11 cellular contexts compared by ENCODE assay signal in genomic region chr19:53156888-53157287, GRCh38. TPM values are rescaled to one million over a fixed set of nuclear protein-coding genes. Genes with fewer than 3 reads are reported as not detected.
DNase-seq lines count a peak whose midpoint lies in the region; ATAC-seq lines count a peak whose summit lies in the region.
"Had no signal": no experiment of that assay in that cellular context is flagged by ENCODE, and none has a peak within 500 bp of the region (broad histone marks: within the 10 kb centered on the region; RNA-seq: fewer than 3 reads in every experiment).

No MANE protein-coding gene starts in this region.

- ATAC-seq in stimulated activated naive CD8-positive, alpha-beta T cell treated with anti-CD3 and anti-CD28 coated beads, Interleukin-15, Interleukin-2, amounts not matched to agents 100 U/mL and 50 U/mL, for 24 hours = no peak
- no peak for ATAC-seq in naive thymus-derived CD4-positive, alpha-beta T cell
- ATAC-seq in HG02642 (IDR thresholded peaks at IDR 0.05; ENCODE audit: poor library complexity, unreplicated experiment) = no peak
- ATAC-seq: esophagus mucosa had no signal

- no peaks in the 10 kb centered on the region for H3K27me3 Mint-ChIP-seq in stimulated activated naive CD8-positive, alpha-beta T cell treated with anti-CD3 and anti-CD28 coated beads, Interleukin-15, Interleukin-2, amounts not matched to agents 100 ng/mL and 50 ng/mL, for 24 hours
- H3K27me3 Mint-ChIP-seq in activated naive CD8-positive, alpha-beta T cell treated with anti-CD3 and anti-CD28 coated beads for 36 hours = no peaks in the 10 kb centered on the region
- no peaks in the 10 kb centered on the region for H3K27me3 Mint-ChIP-seq in naive thymus-derived CD4-positive, alpha-beta T cell

- H3K4me1 Mint-ChIP-seq in stimulated activated naive CD8-positive, alpha-beta T cell treated with anti-CD3 and anti-CD28 coated beads, Interleukin-15, Interleukin-2, amounts not matched to agents 100 ng/mL and 50 ng/mL, for 24 hours (ENCODE audit: low read depth) = peaks cover 23% of the 10 kb centered on the region
- peaks cover 15% of the 10 kb centered on the region for H3K4me1 Mint-ChIP-seq in activated naive CD8-positive, alpha-beta T cell treated with anti-CD3 and anti-CD28 coated beads for 36 hours
- H3K4me1 Mint-ChIP-seq in naive thymus-derived CD4-positive, alpha-beta T cell = peaks cover 12 to 32% (median 27%) of the 10 kb centered on the region in 7 donors

- no peaks in the 10 kb centered on the region for H3K27me3 ChIP-seq in naive thymus-derived CD4-positive, alpha-beta T cell (ENCODE audit: control insufficient read depth in 2 of 2, insufficient read depth in 2 of 2, low read length in 2 of 2)
- H3K27me3 ChIP-seq: testis had no signal

- no peak for DNase-seq in stimulated activated naive CD8-positive, alpha-beta T cell treated with anti-CD3 and anti-CD28 coated beads, Interleukin-15, Interleukin-2, amounts not matched to agents 100 U/mL and 50 U/mL, for 24 hours
- no peak for DNase-seq in activated naive CD8-positive, alpha-beta T cell treated with anti-CD3 and anti-CD28 coated beads for 36 hours
- no peak for DNase-seq in naive thymus-derived CD4-positive, alpha-beta T cell
- no peak for DNase-seq in germinal center (ENCODE audit: low spot score)
- no peak for DNase-seq in T-helper 9 cell
- DNase-seq in NCI-H1694 treated with DMSO at 0.1 percent for 48 hours (lab: John Stamatoyannopoulos, UW) = no peak
- DNase-seq: MM.1S had no signal

- H3K27ac Mint-ChIP-seq in stimulated activated naive CD8-positive, alpha-beta T cell treated with anti-CD3 and anti-CD28 coated beads, Interleukin-15, Interleukin-2, amounts not matched to agents 100 ng/mL and 50 ng/mL, for 24 hours = no peak overlapping the region
- peak overlapping the region; percentile 32 for H3K27ac Mint-ChIP-seq in activated naive CD8-positive, alpha-beta T cell treated with anti-CD3 and anti-CD28 coated beads for 36 hours
- peak overlapping the region in 8 of 9 donors; percentile 62 to 87 (median 84) for H3K27ac Mint-ChIP-seq in naive thymus-derived CD4-positive, alpha-beta T cell

- peaks cover 38% of the 10 kb centered on the region for H3K9me3 Mint-ChIP-seq in stimulated activated naive CD8-positive, alpha-beta T cell treated with anti-CD3 and anti-CD28 coated beads, Interleukin-15, Interleukin-2, amounts not matched to agents 100 ng/mL and 50 ng/mL, for 24 hours
- H3K9me3 Mint-ChIP-seq in activated naive CD8-positive, alpha-beta T cell treated with anti-CD3 and anti-CD28 coated beads for 36 hours = peaks cover 49% of the 10 kb centered on the region
- peaks cover 22 to 79% (median 53%) of the 10 kb centered on the region in 11 donors for H3K9me3 Mint-ChIP-seq in naive thymus-derived CD4-positive, alpha-beta T cell

- H3K27ac ChIP-seq in naive thymus-derived CD4-positive, alpha-beta T cell (ENCODE audit: low read depth, low read length) = no peak overlapping the region
- H3K27ac ChIP-seq: testis had no signal

- H3K4me1 ChIP-seq in naive thymus-derived CD4-positive, alpha-beta T cell (ENCODE audit: control insufficient read depth in 2 of 2, insufficient read depth in 2 of 2, low read length in 2 of 2) = peaks cover 4 to 7% of the 10 kb centered on the region in 2 donors

- H3K4me3 ChIP-seq in naive thymus-derived CD4-positive, alpha-beta T cell (ENCODE audit: low read length) = no peak overlapping the region

- peaks cover 0 to 38% (median 0%) of the 10 kb centered on the region in 3 experiments for H3K36me3 ChIP-seq in naive thymus-derived CD4-positive, alpha-beta T cell (ENCODE audit: control insufficient read depth in 2 of 3, insufficient read depth in 3 of 3, low read length in 3 of 3)

- intact Hi-C loops in naive thymus-derived CD4-positive, alpha-beta T cell (cut with micrococcal nuclease) = loop anchor here in 1 of 2 donors (5.0 kb wide), 1 partner anchor 310 kb away; the partner anchor contains the start of gene ZNF813

- POLR2A ChIA-PET in naive thymus-derived CD4-positive, alpha-beta T cell (lab: Charles Lee) = interaction anchor here (1.2 kb wide), 1 partner anchor 97 kb away, joined by 3 read pairs; no protein-coding TSS in a partner anchor

- peaks cover 0 to 41% (median 0%) of the 10 kb centered on the region in 3 experiments for H3K9me3 ChIP-seq in naive thymus-derived CD4-positive, alpha-beta T cell (ENCODE audit: control insufficient read depth in 2 of 3, low read length in 3 of 3)
- H3K9me3 ChIP-seq: testis had no signal

- H3K36me3 Mint-ChIP-seq in stimulated activated naive CD8-positive, alpha-beta T cell treated with anti-CD3 and anti-CD28 coated beads, Interleukin-15, Interleukin-2, amounts not matched to agents 100 ng/mL and 50 ng/mL, for 24 hours (ENCODE audit: low read depth) = peaks cover 63% of the 10 kb centered on the region
- H3K36me3 Mint-ChIP-seq in activated naive CD8-positive, alpha-beta T cell treated with anti-CD3 and anti-CD28 coated beads for 36 hours = peaks cover 68% of the 10 kb centered on the region
- peaks cover 19 to 60% (median 53%) of the 10 kb centered on the region in 5 donors for H3K36me3 Mint-ChIP-seq in naive thymus-derived CD4-positive, alpha-beta T cell

- peak overlapping the region; percentile 83 for H3K4me3 Mint-ChIP-seq in stimulated activated naive CD8-positive, alpha-beta T cell treated with anti-CD3 and anti-CD28 coated beads, Interleukin-15, Interleukin-2, amounts not matched to agents 100 ng/mL and 50 ng/mL, for 24 hours
- H3K4me3 Mint-ChIP-seq in activated naive CD8-positive, alpha-beta T cell treated with anti-CD3 and anti-CD28 coated beads for 36 hours = peak overlapping the region; percentile 83
- peak overlapping the region; percentile 65 to 91 (median 86) for H3K4me3 Mint-ChIP-seq in naive thymus-derived CD4-positive, alpha-beta T cell

- CTCF ChIA-PET in naive thymus-derived CD4-positive, alpha-beta T cell (lab: Charles Lee) = interaction anchor here (0.6 kb wide), 1 partner anchor 370 kb away, joined by 3 read pairs; the partner anchor contains the start of gene ZNF600

RNA-seq across cellular contexts. Expression of gene ZNF347, which starts 2.0 kb away (rescaled TPM):
- 1 to 10 TPM; 7.0 to 8.6 TPM for total RNA-seq in activated naive CD8-positive, alpha-beta T cell treated with anti-CD3 and anti-CD28 coated beads for 36 hours
- total RNA-seq in naive thymus-derived CD4-positive, alpha-beta T cell = 10 to 100 TPM in 2 of 5 experiments, 1 to 10 TPM in 3; 3.3 to 26.9 (median 7.3) TPM
- 1 to 10 TPM; 6.5 to 9.5 TPM for polyA plus RNA-seq in naive thymus-derived CD4-positive, alpha-beta T cell

RNA-seq across cellular contexts. Expression of gene ZNF415, which starts 24.2 kb away (rescaled TPM):
- 1 to 10 TPM; 1.5 to 1.8 TPM for total RNA-seq in activated naive CD8-positive, alpha-beta T cell treated with anti-CD3 and anti-CD28 coated beads for 36 hours
- 1 to 10 TPM in 2 of 5 experiments, under 1 TPM in 3; 0.58 to 2.1 (median 0.98) TPM for total RNA-seq in naive thymus-derived CD4-positive, alpha-beta T cell
- polyA plus RNA-seq in naive thymus-derived CD4-positive, alpha-beta T cell = 1 to 10 TPM; 2.2 to 3.6 TPM

RNA-seq across cellular contexts. Expression of gene ZNF665, which starts 36.3 kb away (rescaled TPM):
- total RNA-seq in activated naive CD8-positive, alpha-beta T cell treated with anti-CD3 and anti-CD28 coated beads for 36 hours = 1 to 10 TPM; 6.6 to 6.7 TPM
- 1 to 10 TPM; 1.6 to 5.9 (median 3.3) TPM for total RNA-seq in naive thymus-derived CD4-positive, alpha-beta T cell
- 10 to 100 TPM; 12.2 to 13.7 TPM for polyA plus RNA-seq in naive thymus-derived CD4-positive, alpha-beta T cell

RNA-seq across cellular contexts. Expression of gene ZNF160, which starts 53.7 kb away (rescaled TPM):
- total RNA-seq in activated naive CD8-positive, alpha-beta T cell treated with anti-CD3 and anti-CD28 coated beads for 36 hours = 10 to 100 TPM; 22.6 to 27.4 TPM
- total RNA-seq in naive thymus-derived CD4-positive, alpha-beta T cell = 10 to 100 TPM; 39.1 to 75.3 (median 52.9) TPM
- 10 to 100 TPM; 24.2 to 32.6 TPM for polyA plus RNA-seq in naive thymus-derived CD4-positive, alpha-beta T cell
